ENCODE assay signal across 8 cellular contexts in the genomic region with DNA sequence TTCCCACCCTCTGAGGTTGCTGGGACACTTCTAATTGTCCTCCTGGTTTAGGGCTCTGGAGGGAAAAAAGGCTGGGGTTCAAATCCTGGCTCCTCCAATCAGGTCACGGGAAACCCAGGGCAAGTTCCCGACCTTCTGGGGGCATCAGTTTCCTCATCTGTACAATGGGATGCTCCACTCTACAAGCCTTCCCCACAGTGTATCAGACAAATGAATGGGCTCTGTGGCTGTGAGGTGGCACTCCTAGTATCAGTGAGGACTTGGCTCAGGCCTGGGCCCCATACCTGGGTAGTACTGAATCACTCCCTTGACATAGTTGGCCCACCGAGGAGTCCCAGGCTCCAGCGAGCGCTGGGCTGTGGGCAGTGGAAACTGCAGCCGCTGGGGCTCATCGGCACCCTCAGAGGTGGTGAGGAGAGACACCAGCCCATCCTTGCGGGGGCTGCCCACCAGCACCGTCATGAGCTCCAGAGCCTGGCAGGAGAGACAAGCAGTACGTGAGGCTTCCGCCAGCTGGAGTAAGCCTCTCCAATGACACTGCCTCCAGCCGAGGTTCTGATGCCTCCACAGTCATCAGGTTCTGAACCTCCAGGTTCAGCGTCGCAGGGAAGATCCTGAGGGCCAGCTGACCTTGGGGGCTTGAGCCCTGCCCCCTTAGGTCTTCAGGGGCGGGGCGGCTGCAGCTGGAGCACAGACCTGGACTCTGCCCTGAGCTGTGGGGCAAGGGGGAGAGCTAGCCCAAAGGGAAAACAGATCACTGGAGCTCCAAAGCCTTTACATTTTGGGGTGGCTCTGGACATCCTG. TPM values are rescaled to one million over a fixed set of nuclear protein-coding genes. Genes with fewer than 3 reads are reported as not detected.
A peak's percentile ranks its signal among the peaks of the same experiment; 100 is the strongest.
DNase-seq lines count a peak whose midpoint lies in the region; ATAC-seq and TF ChIP-seq lines count a peak whose summit lies in the region.

No MANE protein-coding gene starts in this region.

- peak overlapping the region; percentile 84 for H3K4me3 Mint-ChIP-seq in activated naive CD4-positive, alpha-beta T cell treated with anti-CD3 and anti-CD28 coated beads for 36 hours

- no peak for ATAC-seq in activated naive CD4-positive, alpha-beta T cell treated with anti-CD3 and anti-CD28 coated beads, Interleukin-2, amount 50 U/mL, for 72 hours
- ATAC-seq in body of pancreas (no peak), lung (ENCODE audit: insufficient read depth, low FRiP score) (no peak), upper lobe of right lung (no peak)

- TF ChIP-seq POLR2A in body of pancreas (IDR thresholded peaks at IDR 0.05) (no peak), erythroblast (IDR thresholded peaks at IDR 0.05; ENCODE audit: low read length) (no peak)

- peak overlapping the region; percentile 41 for H3K27ac Mint-ChIP-seq in activated naive CD4-positive, alpha-beta T cell treated with anti-CD3 and anti-CD28 coated beads for 36 hours
- H3K27ac Mint-ChIP-seq in activated naive CD4-positive, alpha-beta T cell treated with anti-CD3 and anti-CD28 coated beads, Interleukin-2, amount 50 U/mL, for 72 hours, result peak overlapping the region in 1 of 2 donors; percentile 84

- H3K4me3 ChIP-seq in body of pancreas (no peak overlapping the region), lung (peak overlapping the region; percentile 60), upper lobe of right lung (peak overlapping the region; percentile 88)

- H3K36me3 ChIP-seq in body of pancreas (replicated peaks in 1 of 2; ENCODE audit: insufficient read depth in 1 of 2, low read depth in 2 of 2) (no peaks in the 10 kb centered on the region), lung (ENCODE audit: control insufficient read depth in 2 of 2, insufficient read depth in 2 of 2, low read length in 2 of 2) (peaks cover 0 to 2% of the 10 kb centered on the region in 2 donors), upper lobe of right lung (peaks cover 10% of the 10 kb centered on the region)

- no peak for TF ChIP-seq CTCF in body of pancreas (IDR thresholded peaks at IDR 0.05)
- TF ChIP-seq CTCF in lung (IDR thresholded peaks at IDR 0.05; ENCODE audit: control extremely low read depth, extremely low read depth), result no peak
- TF ChIP-seq CTCF in upper lobe of right lung (IDR thresholded peaks at IDR 0.05), result no peak

- no peaks in the 10 kb centered on the region for H3K27me3 Mint-ChIP-seq in activated naive CD4-positive, alpha-beta T cell treated with anti-CD3 and anti-CD28 coated beads for 36 hours (ENCODE audit: low read depth)

- CTCF ChIA-PET in activated naive CD4-positive, alpha-beta T cell treated with anti-CD3 and anti-CD28 coated beads for 36 hours (lab: Charles Lee), result interaction anchor here (0.6 to 5.2 kb wide), 18 partner anchors 8 to 131 kb away, joined by 3 to 76 read pairs (median 6); a partner anchor contains a TSS

- no peak for DNase-seq in activated naive CD4-positive, alpha-beta T cell treated with anti-CD3 and anti-CD28 coated beads for 36 hours
- DNase-seq in activated naive CD4-positive, alpha-beta T cell treated with anti-CD3 and anti-CD28 coated beads, Interleukin-2, amount 50 U/mL, for 72 hours (ENCODE audit: low spot score in 2 of 2), result no peak
- DNase-seq in body of pancreas, result peak in 1 of 4 donors; percentile 15
- DNase-seq in lung (ENCODE audit: low spot score), result no peak
- no peak for DNase-seq in upper lobe of right lung
- DNase-seq in RPMI8226, result no peak
- DNase-seq in erythroblast (lab: John Stamatoyannopoulos, UW), result no peak
- no peak for DNase-seq in DMS153 treated with DMSO at 0.1 percent for 48 hours (lab: John Stamatoyannopoulos, UW; ENCODE audit: unreplicated experiment)

- H3K27me3 ChIP-seq in body of pancreas (no peaks in the 10 kb centered on the region), lung (ENCODE audit: control insufficient read depth, insufficient read depth) (no peaks in the 10 kb centered on the region), upper lobe of right lung (no peaks in the 10 kb centered on the region)

- peaks cover 10% of the 10 kb centered on the region for H3K4me1 Mint-ChIP-seq in activated naive CD4-positive, alpha-beta T cell treated with anti-CD3 and anti-CD28 coated beads for 36 hours (ENCODE audit: low read depth)

- H3K36me3 Mint-ChIP-seq in activated naive CD4-positive, alpha-beta T cell treated with anti-CD3 and anti-CD28 coated beads for 36 hours (ENCODE audit: low read depth), result peaks cover 5% of the 10 kb centered on the region
- H3K36me3 Mint-ChIP-seq in activated naive CD4-positive, alpha-beta T cell treated with anti-CD3 and anti-CD28 coated beads, Interleukin-2, amount 50 U/mL, for 72 hours, result no peaks in the 10 kb centered on the region

- H3K9me3 Mint-ChIP-seq in activated naive CD4-positive, alpha-beta T cell treated with anti-CD3 and anti-CD28 coated beads for 36 hours, result no peaks in the 10 kb centered on the region
- H3K9me3 Mint-ChIP-seq in activated naive CD4-positive, alpha-beta T cell treated with anti-CD3 and anti-CD28 coated beads, Interleukin-2, amount 50 U/mL, for 72 hours, result no peaks in the 10 kb centered on the region

- intact Hi-C loops in activated naive CD4-positive, alpha-beta T cell treated with anti-CD3 and anti-CD28 coated beads for 36 hours (cut with micrococcal nuclease), result loop anchor here (1.0 to 2.0 kb wide), 2 partner anchors 20 to 63 kb away; a partner anchor contains a TSS
- intact Hi-C loops in body of pancreas (cut with DNase I) (no loop called here), upper lobe of right lung (cut with DNase I) (no loop called here)

- 64 to 96% methylated on average over 2 to 16 of the region's 16 CpGs for WGBS in body of pancreas, 2 donors
- 78 to 82% methylated on average over 16 of the region's 16 CpGs for WGBS in lung, 2 donors

- peaks cover 27% of the 10 kb centered on the region for H3K4me1 ChIP-seq in body of pancreas
- H3K4me1 ChIP-seq in lung (ENCODE audit: control insufficient read depth in 2 of 2, insufficient read depth in 2 of 2, low read length in 2 of 2), result peaks cover 0 to 8% of the 10 kb centered on the region in 2 donors
- H3K4me1 ChIP-seq in upper lobe of right lung, result peaks cover 16% of the 10 kb centered on the region

- H3K9me3 ChIP-seq in body of pancreas, result no peaks in the 10 kb centered on the region
- H3K9me3 ChIP-seq in lung (ENCODE audit: control insufficient read depth in 2 of 2, insufficient read depth in 1 of 2, low read length in 1 of 2), result peaks cover 0 to 2% of the 10 kb centered on the region in 2 donors
- H3K9me3 ChIP-seq in upper lobe of right lung, result no peaks in the 10 kb centered on the region

- H3K27ac ChIP-seq in body of pancreas, result peak overlapping the region; percentile 67 to 89 (median 80)
- peak overlapping the region in 1 of 2 donors; percentile 92 for H3K27ac ChIP-seq in lung (ENCODE audit: low read depth in 1 of 2, low read length in 1 of 2)
- peak overlapping the region; percentile 92 for H3K27ac ChIP-seq in upper lobe of right lung

RNA-seq across cellular contexts. Expression of a gene that starts 1.2 kb away (rescaled TPM):
- 10 to 100 TPM; 48.7 to 50.2 TPM for total RNA-seq in activated naive CD4-positive, alpha-beta T cell treated with anti-CD3 and anti-CD28 coated beads for 36 hours
- 10 to 100 TPM; 54.7 to 74.8 TPM for total RNA-seq in activated naive CD4-positive, alpha-beta T cell treated with anti-CD3 and anti-CD28 coated beads, Interleukin-2, amount 50 U/mL, for 72 hours
- total RNA-seq in body of pancreas (10 to 100 TPM; 27.4 to 27.5 TPM), lung (10 to 100 TPM; 23.0 to 52.9 TPM), upper lobe of right lung (31.6 TPM)
- polyA plus RNA-seq in lung, result 10 to 100 TPM; 35.2 to 70.5 TPM

RNA-seq across cellular contexts. Expression of a gene that starts 20.8 kb away (rescaled TPM):
- total RNA-seq in activated naive CD4-positive, alpha-beta T cell treated with anti-CD3 and anti-CD28 coated beads for 36 hours, result 10 to 100 TPM; 19.1 to 21.4 TPM
- 10 to 100 TPM; 15.3 to 29.3 TPM for total RNA-seq in activated naive CD4-positive, alpha-beta T cell treated with anti-CD3 and anti-CD28 coated beads, Interleukin-2, amount 50 U/mL, for 72 hours
- 10 to 100 TPM; 18.4 to 59.7 TPM for total RNA-seq in body of pancreas
- total RNA-seq in lung, result 10 to 100 TPM; 32.8 to 72.4 TPM
- 10 to 100 TPM; 15.5 to 18.7 TPM for polyA plus RNA-seq in lung
- total RNA-seq in upper lobe of right lung, result 27.1 TPM

RNA-seq across cellular contexts. Expression of a gene that starts 42.6 kb away (rescaled TPM):
- 1 to 10 TPM in 1 of 2 experiments, under 1 TPM in 1; 0.83 to 1.0 TPM for total RNA-seq in activated naive CD4-positive, alpha-beta T cell treated with anti-CD3 and anti-CD28 coated beads for 36 hours
- 1 to 10 TPM in 1 of 2 donors, under 1 TPM in 1; 0.76 to 1.1 TPM for total RNA-seq in activated naive CD4-positive, alpha-beta T cell treated with anti-CD3 and anti-CD28 coated beads, Interleukin-2, amount 50 U/mL, for 72 hours
- total RNA-seq in body of pancreas (10 to 100 TPM; 25.1 to 33.7 TPM), lung (10 to 100 TPM; 11.1 to 47.8 TPM), upper lobe of right lung (82.2 TPM)
- 10 to 100 TPM; 11.4 to 18.1 TPM for polyA plus RNA-seq in lung

Comparison
In these comparisons a context has a peak if more than half of its experiments do, and no peak if none do; other contexts are left out.
1. H3K4me3 ChIP-seq: peak in lung (single experiment) and upper lobe of right lung (single experiment); none in body of pancreas (0 of 2).
2. RNA of a gene that starts 42.6 kb away (total RNA-seq): 82.2 TPM in upper lobe of right lung (single experiment), 11.1 to 47.8 TPM in lung and 25.1 to 33.7 TPM in body of pancreas; 0.76 to 1.1 TPM in activated naive CD4-positive, alpha-beta T cell treated with anti-CD3 and anti-CD28 coated beads, Interleukin-2, amount 50 U/mL, for 72 hours and 0.83 to 1.0 TPM in activated naive CD4-positive, alpha-beta T cell treated with anti-CD3 and anti-CD28 coated beads for 36 hours; every median in the first group is over 4 times any median in the second.